Comparison of ENCODE assay signal across 11 cellular contexts in the genomic region with DNA sequence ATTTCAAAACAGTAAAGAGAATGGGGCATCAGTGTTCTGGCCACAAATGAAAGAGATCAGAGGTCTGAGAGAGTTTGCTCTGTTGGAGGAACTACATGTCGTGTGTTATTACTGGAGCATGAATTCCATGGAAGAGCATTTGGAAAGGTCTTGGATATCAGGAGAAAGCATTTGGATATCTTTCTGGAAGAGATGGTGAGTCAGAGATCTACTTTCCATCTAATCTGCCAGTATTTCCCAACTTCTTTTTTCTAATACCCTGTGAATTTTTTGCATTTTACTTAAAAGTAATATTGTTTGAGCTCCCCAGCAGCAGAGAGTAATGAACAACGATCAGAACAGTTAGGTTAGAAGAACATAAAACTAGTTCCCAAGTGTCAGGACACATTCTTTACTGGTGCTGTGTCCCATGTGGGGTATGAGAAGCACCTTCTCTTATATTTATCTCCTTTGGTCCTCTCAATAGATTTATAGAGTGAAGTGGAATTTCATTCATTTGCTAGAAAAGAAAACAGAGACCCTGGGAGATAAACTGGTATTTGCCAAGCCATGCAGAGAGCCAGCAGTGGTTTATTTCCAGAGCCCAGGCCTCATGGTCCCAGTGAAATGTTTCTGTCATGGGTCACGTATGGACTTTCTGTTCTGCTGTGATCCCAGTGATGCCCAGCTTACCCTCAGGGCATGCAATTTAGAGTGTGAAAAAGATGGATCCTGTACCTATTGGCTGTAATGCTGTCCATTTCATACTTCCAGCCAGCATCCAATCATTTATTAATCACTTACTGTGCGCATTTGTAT.
DNase-seq lines count a peak whose midpoint lies in the region; TF ChIP-seq lines count a peak whose summit lies in the region.
"Had no signal": no experiment of that assay in that cellular context is flagged by ENCODE, and none has a peak within 500 bp of the region (broad histone marks: within the 10 kb centered on the region; RNA-seq: fewer than 3 reads in every experiment).

No MANE protein-coding gene starts in this region.

- no peak for TF ChIP-seq CTCF in fibroblast of villous mesenchyme (IDR thresholded peaks at IDR 0.05; ENCODE audit: insufficient read depth, low read depth, low read length)

- H3K4me1 ChIP-seq in adipocyte (ENCODE audit: control insufficient read depth, insufficient read depth, low read length): peaks cover 33% of the 10 kb centered on the region

- H3K9me3 ChIP-seq in adipocyte (ENCODE audit: control insufficient read depth, low read length): no peaks in the 10 kb centered on the region
- H3K9me3 ChIP-seq: tibial nerve had no signal

- H3K27me3 ChIP-seq in adipocyte (replicated peaks; ENCODE audit: control insufficient read depth, insufficient read depth, low read length): no peaks in the 10 kb centered on the region
- H3K27me3 ChIP-seq: tibial nerve had no signal

- peak overlapping the region; percentile 52 for H3K9ac ChIP-seq in adipocyte (ENCODE audit: low read length)

- H3K36me3 ChIP-seq in adipocyte (ENCODE audit: control insufficient read depth, insufficient read depth, low read length, severe bottlenecking): no peaks in the 10 kb centered on the region
- H3K36me3 ChIP-seq: tibial nerve had no signal

- no peak overlapping the region for H3K4me3 ChIP-seq in adipocyte (ENCODE audit: low read length)
- no peak overlapping the region for H3K4me3 ChIP-seq in fibroblast of villous mesenchyme (ENCODE audit: low read depth, low read length)
- H3K4me3 ChIP-seq: tibial nerve had no signal

- DNase-seq in H4 (ENCODE audit: low spot score): peak; percentile 30
- DNase-seq in adipocyte (ENCODE audit: low read depth): peak; percentile 76
- DNase-seq in fibroblast of villous mesenchyme (ENCODE audit: low read depth): peak; percentile 57
- DNase-seq in smooth muscle cell of the brain vasculature (ENCODE audit: low read depth, low spot score): peak; percentile 65
- no peak for DNase-seq in cerebellar nuclear complex (lab: John Stamatoyannopoulos, UW)
- no peak for DNase-seq in NK-92 (lab: John Stamatoyannopoulos, UW; ENCODE audit: unreplicated experiment)
- DNase-seq in NAMALWA (ENCODE audit: low spot score): no peak
- DNase-seq in NCI-H2227 treated with DMSO at 0.1 percent for 48 hours (lab: John Stamatoyannopoulos, UW): no peak
- DNase-seq: glutamatergic neuron, NCI-H2107 had no signal

Comparison
In these comparisons a context has a peak if more than half of its experiments do, and no peak if none do; other contexts are left out.
1. DNase-seq: peak in H4 (single experiment), adipocyte (single experiment), fibroblast of villous mesenchyme (single experiment) and smooth muscle cell of the brain vasculature (single experiment); none in cerebellar nuclear complex (0 of 2), NK-92 (single experiment), NAMALWA (single experiment) and NCI-H2227 treated with DMSO at 0.1 percent for 48 hours (single experiment).